Comparison of ENCODE assay signal across 18 cellular contexts in the genomic region with DNA sequence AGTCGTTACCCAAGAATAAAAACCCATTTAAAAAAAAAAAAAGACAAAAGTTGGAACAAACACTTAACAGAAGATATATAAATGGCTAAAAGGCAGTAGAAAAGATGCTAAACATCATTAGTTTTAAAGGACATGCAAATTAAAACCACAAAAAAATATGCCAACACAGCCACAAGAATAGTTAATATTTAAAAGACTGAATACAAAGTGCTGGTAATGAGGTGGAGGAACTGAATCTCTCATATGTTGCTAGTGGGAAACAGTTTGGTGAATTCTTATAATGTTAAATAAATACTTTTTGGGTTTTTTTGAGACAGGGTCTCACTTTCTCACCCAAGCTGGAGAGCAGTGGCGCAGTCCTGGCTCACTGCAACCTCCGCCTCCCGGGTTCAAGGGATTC. TPM values are rescaled to one million over a fixed set of nuclear protein-coding genes. Genes with fewer than 3 reads are reported as not detected.
A peak's percentile ranks its signal among the peaks of the same experiment; 100 is the strongest.
DNase-seq lines count a peak whose midpoint lies in the region; ATAC-seq, FAIRE-seq and TF ChIP-seq lines count a peak whose summit lies in the region.
"Had no signal": no experiment of that assay in that cellular context is flagged by ENCODE, and none has a peak within 500 bp of the region (broad histone marks: within the 10 kb centered on the region; RNA-seq: fewer than 3 reads in every experiment).

No MANE protein-coding gene starts in this region.

- no peaks in the 10 kb centered on the region for H3K27me3 ChIP-seq in A673 (replicated peaks; ENCODE audit: insufficient read depth, low read depth, low read length, poor library complexity)
- H3K27me3 ChIP-seq: stomach had no signal

- peaks cover 3 to 28% of the 10 kb centered on the region in 2 donors for H3K4me1 Mint-ChIP-seq in immature natural killer cell

- ATAC-seq in GM19324 (IDR thresholded peaks at IDR 0.05; ENCODE audit: low FRiP score, unreplicated experiment) (peak; percentile 59), HG02588 (IDR thresholded peaks at IDR 0.05; ENCODE audit: unreplicated experiment) (peak; percentile 70), HG03342 (IDR thresholded peaks at IDR 0.05; ENCODE audit: unreplicated experiment) (peak; percentile 91)
- ATAC-seq: T-helper 17 cell had no signal

- peaks cover 0 to 2% (median 0%) of the 10 kb centered on the region in 3 donors for H3K27me3 Mint-ChIP-seq in immature natural killer cell (ENCODE audit: low read depth in 3 of 3)
- H3K27me3 Mint-ChIP-seq: T-helper 17 cell had no signal

- no peaks in the 10 kb centered on the region for H3K4me1 ChIP-seq in A673 (ENCODE audit: insufficient read depth, low read length, poor library complexity, severe bottlenecking)
- H3K4me1 ChIP-seq: stomach had no signal

- H3K27ac ChIP-seq in A673 (ENCODE audit: low read depth, low read length, poor library complexity, severe bottlenecking): no peak overlapping the region
- H3K27ac ChIP-seq: skin epidermis, stomach had no signal

- H3K27ac Mint-ChIP-seq in immature natural killer cell: no peak overlapping the region
- H3K27ac Mint-ChIP-seq: T-helper 17 cell had no signal

- intact Hi-C loops in A673 (cut with micrococcal nuclease; ENCODE audit: unreplicated experiment): no loop called here

- peaks cover 0 to 5% (median 4%) of the 10 kb centered on the region in 3 donors for H3K36me3 Mint-ChIP-seq in immature natural killer cell

- no peaks in the 10 kb centered on the region for H3K9me3 Mint-ChIP-seq in immature natural killer cell

- H3K4me3 Mint-ChIP-seq in immature natural killer cell: no peak overlapping the region
- H3K4me3 Mint-ChIP-seq: T-helper 17 cell had no signal

- H3K36me3 ChIP-seq in A673 (ENCODE audit: insufficient read depth, low read length, poor library complexity, severe bottlenecking): no peaks in the 10 kb centered on the region

- BruUV-seq in A673 (replicated peaks; lab: Mats Ljungman, UMichigan): no TSS peak

- TF ChIP-seq POLR2A in H54 (IDR thresholded peaks at IDR 0.05; ENCODE audit: low read depth, low read length): no peak

- H3K9me3 ChIP-seq in A673 (ENCODE audit: low read depth, low read length, poor library complexity, severe bottlenecking): no peaks in the 10 kb centered on the region
- H3K9me3 ChIP-seq: stomach had no signal

- CTCF ChIA-PET in A673 (lab: Charles Lee): no interaction called here

- no peak overlapping the region for H3K4me3 ChIP-seq in A673 (ENCODE audit: low read depth, low read length, poor library complexity, severe bottlenecking)
- H3K4me3 ChIP-seq: skin epidermis, stomach had no signal

- FAIRE-seq in H54 (lab: Jason Lieb, UNC): no peak
- FAIRE-seq: endothelial cell of umbilical vein had no signal

- DNase-seq in renal cortical epithelial cell (ENCODE audit: low read depth) (peak; percentile 72), H54 (ENCODE audit: insufficient read length, low spot score) (no peak), A673 (ENCODE audit: low spot score) (no peak), HK-2 (ENCODE audit: unreplicated experiment) (no peak), immature natural killer cell (no peak)
- DNase-seq: activated CD4-positive, alpha-beta T cell treated with anti-CD3 and anti-CD28 coated beads for 4 hours; activated T-cell treated with anti-CD3 and anti-CD28 coated beads, Interleukin-2, amount 50 U/mL, for 48 hours; C1 segment of cervical spinal cord; cerebellar nuclear complex; NCI-H1694; NCI-H82; stomach; T-helper 17 cell had no signal

- TF ChIP-seq CTCF in A673 (conservative IDR thresholded peaks at IDR 0.05; ENCODE audit: low read depth, low read length): no peak

- POLR2A ChIA-PET in A673 (lab: Charles Lee; ENCODE audit: low non-redundant PET): no interaction called here

RNA-seq across cellular contexts. Expression of a gene that starts 10.0 kb away (rescaled TPM):
- total RNA-seq in renal cortical epithelial cell: 36.4 and 45.7 TPM in 2 replicates
- 32.7 and 33.3 TPM in 2 replicates for total RNA-seq in A673 (2021)
- 1 to 10 TPM; 5.4 to 8.7 (median 6.0) TPM for polyA plus RNA-seq in immature natural killer cell

RNA-seq across cellular contexts. Expression of a gene that starts 25.8 kb away (rescaled TPM):
- total RNA-seq in renal cortical epithelial cell: 79.5 and 140 TPM in 2 replicates
- total RNA-seq in A673 (2021): 217 and 224 TPM in 2 replicates
- polyA plus RNA-seq in immature natural killer cell: 100 to 1,000 TPM in 1 of 3 donors, 10 to 100 TPM in 2; 67.8 to 100 (median 76.7) TPM
